ENCODE assay signal across 23 cellular contexts in genomic region chr5:150263339-150263738, GRCh38. TPM values are rescaled to one million over a fixed set of nuclear protein-coding genes. Genes with fewer than 3 reads are reported as not detected.
DNase-seq lines count a peak whose midpoint lies in the region; ATAC-seq and TF ChIP-seq lines count a peak whose summit lies in the region.
"Had no signal": no experiment of that assay in that cellular context is flagged by ENCODE, and none has a peak within 500 bp of the region (broad histone marks: within the 10 kb centered on the region; RNA-seq: fewer than 3 reads in every experiment).

No MANE protein-coding gene starts in this region.

- CTCF ChIA-PET in AG04450 (lab: Charles Lee) (interaction anchor here (0.8 to 1.1 kb wide), 2 partner anchors 14 to 88 kb away, joined by 3 read pairs; no protein-coding TSS in a partner anchor), IMR-90 (lab: Yijun Ruan, JAX) (no interaction called here)

- H3K18ac ChIP-seq in IMR-90 (ENCODE audit: low read depth, low read length), result peak overlapping the region; percentile 86

- H2BK5ac ChIP-seq in IMR-90 (ENCODE audit: low read depth, low read length, poor library complexity, severe bottlenecking), result peak overlapping the region; percentile 94

- no peak overlapping the region for H3K27ac Mint-ChIP-seq in neural progenitor cell
- H3K27ac Mint-ChIP-seq: activated CD8-positive, alpha-beta T cell treated with anti-CD3 and anti-CD28 coated beads for 36 hours; activated T-cell treated with anti-CD3 and anti-CD28 coated beads, Interleukin-2, amount 50 U/mL, for 24 hours; CD8-positive, alpha-beta T cell; memory B cell; naive thymus-derived CD4-positive, alpha-beta T cell; T-helper 2 cell treated with Interferon-gamma antibody and Interleukin-4, amounts not matched to agents 5 μg/mL and 100 μg/mL, for 36 hours had no signal

- H3K4ac ChIP-seq in IMR-90 (ENCODE audit: low read depth, low read length), result peak overlapping the region; percentile 95

- H4K91ac ChIP-seq in IMR-90 (ENCODE audit: insufficient read depth, low read depth, low read length), result peak overlapping the region; percentile 70

- H3K4me1 Mint-ChIP-seq in neural progenitor cell, result peaks cover 32% of the 10 kb centered on the region

- H3K27me3 ChIP-seq in AG04450 (ENCODE audit: control insufficient read depth, insufficient read depth, low read length), result no peaks in the 10 kb centered on the region
- no peaks in the 10 kb centered on the region for H3K27me3 ChIP-seq in IMR-90 (ENCODE audit: control insufficient read depth, insufficient read depth, low read length)
- H3K27me3 ChIP-seq in neural progenitor cell, result no peaks in the 10 kb centered on the region
- no peaks in the 10 kb centered on the region for H3K27me3 ChIP-seq in thyroid gland
- H3K27me3 ChIP-seq: SJSA1, spleen had no signal

- H4K5ac ChIP-seq in IMR-90 (ENCODE audit: low read depth, low read length), result peak overlapping the region; percentile 40

- TF ChIP-seq POLR2A in IMR-90 (IDR thresholded peaks at IDR 0.05; ENCODE audit: low read depth, low read length) (no peak), thyroid gland (IDR thresholded peaks at IDR 0.05) (no peak)

- peak overlapping the region; percentile 96 for H3K23ac ChIP-seq in IMR-90 (ENCODE audit: low read depth, low read length)

- TF ChIP-seq RAD21 in IMR-90 (IDR thresholded peaks at IDR 0.05; ENCODE audit: low read length), result no peak

- peak overlapping the region; percentile 87 for H2BK15ac ChIP-seq in IMR-90 (ENCODE audit: low read depth, low read length)

- H3K9ac ChIP-seq in IMR-90 (ENCODE audit: low read depth, low read length) (peak overlapping the region; percentile 16), neural progenitor cell (no peak overlapping the region)

- H3K4me1 ChIP-seq in IMR-90 (ENCODE audit: control insufficient read depth, insufficient read depth, low read length) (peaks cover 25% of the 10 kb centered on the region), neural progenitor cell (peaks cover 12% of the 10 kb centered on the region), thyroid gland (no peaks in the 10 kb centered on the region)
- H3K4me1 ChIP-seq: spleen had no signal

- H3K14ac ChIP-seq in IMR-90 (replicated peaks; ENCODE audit: low read depth, low read length), result peak overlapping the region; percentile 98

- H3K9me3 ChIP-seq in AG04450 (ENCODE audit: control insufficient read depth, insufficient read depth, low read length) (no peaks in the 10 kb centered on the region), IMR-90 (ENCODE audit: control insufficient read depth, insufficient read depth, low read length) (no peaks in the 10 kb centered on the region), neural progenitor cell (ENCODE audit: low read depth) (no peaks in the 10 kb centered on the region), thyroid gland (no peaks in the 10 kb centered on the region)
- H3K9me3 ChIP-seq: SJSA1, spleen had no signal

- H3K4me2 ChIP-seq in IMR-90 (ENCODE audit: low read depth, low read length) (peak overlapping the region; percentile 41), neural progenitor cell (peak overlapping the region; percentile 20)

- H3K27ac ChIP-seq in AG04450 (ENCODE audit: low read depth, low read length) (peak overlapping the region; percentile 61), IMR-90 (ENCODE audit: insufficient read depth, low read length) (peak overlapping the region; percentile 58), cingulate gyrus (ENCODE audit: low read depth, low read length) (peak overlapping the region; percentile 65), neural progenitor cell (no peak overlapping the region), thyroid gland (no peak overlapping the region)
- H3K27ac ChIP-seq: SJSA1, spleen had no signal

- 0 out of 2 replicates have a peak overlapping the region, but pooled peaks have one; percentile 22 for H3K56ac ChIP-seq in IMR-90 (ENCODE audit: extremely low read depth, insufficient read depth, low read length)

- peak overlapping the region; percentile 99 for H2AK5ac ChIP-seq in IMR-90 (ENCODE audit: low read depth, low read length)

- peak overlapping the region; percentile 33 for H3K4me3 ChIP-seq in AG04450 (ENCODE audit: low read depth, low read length)
- no peak overlapping the region for H3K4me3 ChIP-seq in IMR-90 (ENCODE audit: insufficient read depth, low read depth, low read length)
- no peak overlapping the region for H3K4me3 ChIP-seq in neural progenitor cell
- H3K4me3 ChIP-seq in thyroid gland (replicated peaks in 1 of 3), result no peak overlapping the region
- H3K4me3 ChIP-seq: SJSA1, spleen had no signal

- no peak for DNase-seq in AG04450 (ENCODE audit: low read depth, low spot score)
- DNase-seq in IMR-90, result no peak
- no peak for DNase-seq in neural progenitor cell (ENCODE audit: low spot score)
- DNase-seq in GM13977 (ENCODE audit: low spot score), result no peak
- no peak for DNase-seq in stimulated activated naive CD4-positive, alpha-beta T cell (lab: John Stamatoyannopoulos, UW)
- no peak for DNase-seq in thyroid gland
- DNase-seq: activated CD4-positive, CD25-positive, alpha-beta regulatory T cell; activated CD8-positive, alpha-beta T cell treated with anti-CD3 and anti-CD28 coated beads for 36 hours; activated naive CD4-positive, alpha-beta T cell treated with Interleukin-2 at 50 U/mL for 16 hours; activated T-cell treated with anti-CD3 and anti-CD28 coated beads, Interleukin-2, amount 50 U/mL, for 24 hours; CD8-positive, alpha-beta T cell; DND-41; naive thymus-derived CD4-positive, alpha-beta T cell; NCI-H1436; spleen had no signal

- peaks cover 0 to 6% of the 10 kb centered on the region in 2 experiments; a peak in 1 of 4 replicates for H3K79me1 ChIP-seq in IMR-90 (ENCODE audit: low read depth in 1 of 2, low read length in 2 of 2)

- H3K27me3 Mint-ChIP-seq in neural progenitor cell (ENCODE audit: insufficient read depth, low read depth), result peaks cover 6% of the 10 kb centered on the region
- H3K27me3 Mint-ChIP-seq: activated T-cell treated with anti-CD3 and anti-CD28 coated beads, Interleukin-2, amount 50 U/mL, for 24 hours had no signal

- H3K36me3 ChIP-seq in IMR-90 (ENCODE audit: control insufficient read depth, insufficient read depth, low read length), result no peaks in the 10 kb centered on the region
- no peaks in the 10 kb centered on the region for H3K36me3 ChIP-seq in neural progenitor cell
- H3K36me3 ChIP-seq in thyroid gland, result no peaks in the 10 kb centered on the region
- H3K36me3 ChIP-seq: spleen had no signal

- WGBS in IMR-90 (ENCODE audit: extremely low coverage in 2 of 2, insufficient read length in 1 of 2), 2 experiments, result 51% methylated on average over 4 of the region's 5 CpGs; no CpG with 5 or more reads in 1 of the 2 experiments
- WGBS in thyroid gland, 2 donors, result 84 to 87% methylated on average over 5 of the region's 5 CpGs

- H3K79me2 ChIP-seq in neural progenitor cell (ENCODE audit: low read depth), result no peaks in the 10 kb centered on the region

- H2AFZ ChIP-seq in IMR-90 (replicated peaks; ENCODE audit: low read length, poor library complexity) (peak overlapping the region; percentile 77), neural progenitor cell (replicated peaks) (peak overlapping the region; percentile 71)

- no peaks in the 10 kb centered on the region for H3F3A ChIP-seq in neural progenitor cell (ENCODE audit: low read depth)

- H3K9me1 ChIP-seq in IMR-90 (ENCODE audit: insufficient read depth, low read length), result peaks cover 19% of the 10 kb centered on the region

- peak overlapping the region; percentile 33 to 90; a peak in 3 of 4 replicates for H4K8ac ChIP-seq in IMR-90 (ENCODE audit: low read depth in 2 of 2, low read length in 2 of 2)

- peak overlapping the region; percentile 83 for H2AK9ac ChIP-seq in IMR-90 (replicated peaks; ENCODE audit: low read depth, low read length, poor library complexity)

- H3K9me3 Mint-ChIP-seq in neural progenitor cell, result no peaks in the 10 kb centered on the region
- H3K9me3 Mint-ChIP-seq: activated CD8-positive, alpha-beta T cell treated with anti-CD3 and anti-CD28 coated beads for 36 hours; activated T-cell treated with anti-CD3 and anti-CD28 coated beads, Interleukin-2, amount 50 U/mL, for 24 hours; CD8-positive, alpha-beta T cell; memory B cell; T-helper 2 cell treated with Interferon-gamma antibody and Interleukin-4, amounts not matched to agents 5 μg/mL and 100 μg/mL, for 36 hours had no signal

- dilution Hi-C loops in IMR-90 (cut with HindIII; ENCODE audit: low sequenced_read_pairs, unreplicated experiment), result no loop called here

- TF ChIP-seq CTCF in AG04450 (IDR thresholded peaks at IDR 0.05; ENCODE audit: low read depth, low read length) (no peak), IMR-90 (conservative IDR thresholded peaks at IDR 0.05; ENCODE audit: low read depth, low read length) (no peak), neural progenitor cell (IDR thresholded peaks at IDR 0.05) (no peak), GM13977 (IDR thresholded peaks at IDR 0.05; ENCODE audit: extremely low read depth, insufficient read depth, missing control alignments) (no peak), thyroid gland (IDR thresholded peaks at IDR 0.05) (no peak)

- no peaks in the 10 kb centered on the region for H4K20me1 ChIP-seq in IMR-90 (ENCODE audit: insufficient read depth, low read length)
- no peaks in the 10 kb centered on the region for H4K20me1 ChIP-seq in neural progenitor cell (ENCODE audit: low read depth)

- H3K36me3 Mint-ChIP-seq in neural progenitor cell, result no peaks in the 10 kb centered on the region
- H3K36me3 Mint-ChIP-seq: CD8-positive, alpha-beta T cell; memory B cell; naive thymus-derived CD4-positive, alpha-beta T cell had no signal

- H3K4me3 Mint-ChIP-seq in neural progenitor cell, result no peak overlapping the region
- H3K4me3 Mint-ChIP-seq: activated CD8-positive, alpha-beta T cell treated with anti-CD3 and anti-CD28 coated beads for 36 hours; activated T-cell treated with anti-CD3 and anti-CD28 coated beads, Interleukin-2, amount 50 U/mL, for 24 hours; CD8-positive, alpha-beta T cell; memory B cell; naive thymus-derived CD4-positive, alpha-beta T cell; T-helper 2 cell treated with Interferon-gamma antibody and Interleukin-4, amounts not matched to agents 5 μg/mL and 100 μg/mL, for 36 hours had no signal

- intact Hi-C loops in IMR-90 (cut with micrococcal nuclease) (no loop called here), thyroid gland (cut with DNase I) (no loop called here)

- peak overlapping the region; percentile 86 for H2BK120ac ChIP-seq in IMR-90 (ENCODE audit: low read depth, low read length)

- no TSS peak for BruUV-seq in IMR-90 (replicated peaks; lab: Mats Ljungman, UMichigan)

- H2BK20ac ChIP-seq in IMR-90 (ENCODE audit: low read depth, low read length), result peak overlapping the region; percentile 88

- POLR2A ChIA-PET in AG04450 (lab: Yijun Ruan, JAX) (no interaction called here), IMR-90 (lab: Charles Lee; ENCODE audit: unreplicated experiment) (no interaction called here)

- in situ Hi-C loops in IMR-90 (cut with MboI; ENCODE audit: low sequenced_read_pairs), result loop anchor here (10.0 kb wide), 1 partner anchor 171 kb away; no protein-coding TSS in a partner anchor
- in situ Hi-C loops in GM13977 (cut with MboI; ENCODE audit: low pct_unique_long_range_greater_than_20kb, low sequenced_read_pairs, unreplicated experiment), result no loop called here

- ATAC-seq in IMR-90 (ENCODE audit: low read depth) (no peak; the same call in 1 of the 2 replicates), esophagus mucosa (no peak)
- ATAC-seq: activated CD8-positive, alpha-beta T cell treated with anti-CD3 and anti-CD28 coated beads for 36 hours; CD8-positive, alpha-beta T cell had no signal

RNA-seq across cellular contexts. Expression of gene CAMK2A, which starts 26.2 kb away (rescaled TPM):
- polyA plus RNA-seq in AG04450 (2011; rRNA removed) (0.37 and 0.46 TPM in 2 replicates), IMR-90 (2012; rRNA removed) (0.17 and 0.19 TPM in 2 replicates)
- polyA minus RNA-seq in AG04450 (2011; rRNA and poly(A)+ RNA removed), result 0.41 and 0.65 TPM in 2 replicates
- total RNA-seq in IMR-90 (2012; rRNA removed) (under 0.01 and 0.18 TPM in 2 replicates), neural progenitor cell (ENCODE audit: low replicate concordance) (0.09 and 0.28 TPM in 2 replicates), thyroid gland (not detected), esophagus mucosa (0.28 TPM)
- 0.11 and 0.24 TPM in 2 replicates for polyA plus RNA-seq in IMR-90 (2012; cell fraction: cytosol; rRNA removed)
- 1.5 and 2.4 TPM in 2 replicates for polyA plus RNA-seq in IMR-90 (2012; cell fraction: nucleus; rRNA removed; ENCODE audit: low replicate concordance)
- total RNA-seq: activated CD8-positive, alpha-beta T cell treated with anti-CD3 and anti-CD28 coated beads for 36 hours; chondrocyte; kidney epithelial cell; MCF 10A; naive thymus-derived CD4-positive, alpha-beta T cell; SJSA1 had no signal
- polyA plus RNA-seq: naive thymus-derived CD4-positive, alpha-beta T cell had no signal

RNA-seq across cellular contexts. Expression of gene ARSI, which starts 39.4 kb away (rescaled TPM):
- 11.3 and 15.8 TPM in 2 replicates for polyA plus RNA-seq in AG04450 (2011; rRNA removed)
- polyA minus RNA-seq in AG04450 (2011; rRNA and poly(A)+ RNA removed), result 13.7 and 21.4 TPM in 2 replicates
- total RNA-seq in IMR-90 (2012; rRNA removed), result 15.0 and 15.2 TPM in 2 replicates
- 14.8 and 15.5 TPM in 2 replicates for polyA plus RNA-seq in IMR-90 (2012; rRNA removed)
- polyA plus RNA-seq in IMR-90 (2012; cell fraction: cytosol; rRNA removed), result 10.1 and 22.7 TPM in 2 replicates
- polyA plus RNA-seq in IMR-90 (2012; cell fraction: nucleus; rRNA removed; ENCODE audit: low replicate concordance), result 3.4 and 9.5 TPM in 2 replicates
- total RNA-seq in neural progenitor cell (ENCODE audit: low replicate concordance), result 4.2 and 13.1 TPM in 2 replicates
- total RNA-seq in thyroid gland, result under 1 TPM in 2 of 4 donors, not detected in 2; 0.22 to 0.67 TPM
- 1.7 TPM for total RNA-seq in esophagus mucosa
- total RNA-seq: activated CD8-positive, alpha-beta T cell treated with anti-CD3 and anti-CD28 coated beads for 36 hours had no signal
- polyA plus RNA-seq: naive thymus-derived CD4-positive, alpha-beta T cell had no signal

Comparison
In these comparisons a context has a peak if more than half of its experiments do, and no peak if none do; other contexts are left out.
1. H3K27ac ChIP-seq: peak in AG04450 (single experiment), IMR-90 (single experiment) and cingulate gyrus (single experiment); none in neural progenitor cell (single experiment) and thyroid gland (0 of 3).